ENCODE assay signal across 9 cellular contexts in genomic region chr14:91078095-91078737, GRCh38. TPM values are rescaled to one million over a fixed set of nuclear protein-coding genes. Genes with fewer than 3 reads are reported as not detected.
DNase-seq lines count a peak whose midpoint lies in the region; ATAC-seq lines count a peak whose summit lies in the region.
"Had no signal": no experiment of that assay in that cellular context is flagged by ENCODE, and none has a peak within 500 bp of the region (broad histone marks: within the 10 kb centered on the region; RNA-seq: fewer than 3 reads in every experiment).

No MANE protein-coding gene starts in this region.

- ATAC-seq in GM19455 (IDR thresholded peaks at IDR 0.05; ENCODE audit: unreplicated experiment) (peak; percentile 73), HG03378 (IDR thresholded peaks at IDR 0.05; ENCODE audit: unreplicated experiment) (peak; percentile 81), left ventricle myocardium superior (no peak), GM19328 (IDR thresholded peaks at IDR 0.05; ENCODE audit: unreplicated experiment) (no peak)

- intact Hi-C loops in posterior cingulate gyrus (cut with DNase I) (no loop called here), left ventricle myocardium superior (cut with micrococcal nuclease) (no loop called here)

- DNase-seq in activated effector memory CD4-positive, alpha-beta T cell treated with anti-CD3 and anti-CD28 coated beads, Interleukin-2, amount 50 U/mL, for 16 hours: peak; percentile 75
- peak; percentile 72 for DNase-seq in stimulated activated CD8-positive, alpha-beta memory T cell treated with anti-CD3 and anti-CD28 coated beads, Interleukin-4, amount 100 ng/mL, for 48 hours
- DNase-seq in posterior cingulate gyrus (no peak), left ventricle myocardium superior (no peak), UCSD-AML1 (lab: John Stamatoyannopoulos, UW; ENCODE audit: unreplicated experiment) (no peak)
- DNase-seq: NCI-H187 had no signal

RNA-seq across cellular contexts. Expression of gene RPS6KA5, which starts 17.8 kb away (rescaled TPM):
- 11.9 TPM for total RNA-seq in left ventricle myocardium superior

RNA-seq across cellular contexts. Expression of gene DGLUCY, which starts 35.7 kb away (rescaled TPM):
- 254 TPM for total RNA-seq in left ventricle myocardium superior

Comparison
In these comparisons a context has a peak if more than half of its experiments do, and no peak if none do; other contexts are left out.
1. ATAC-seq: peak in GM19455 (single experiment) and HG03378 (single experiment); none in left ventricle myocardium superior (single experiment) and GM19328 (single experiment).
2. DNase-seq: peak in activated effector memory CD4-positive, alpha-beta T cell treated with anti-CD3 and anti-CD28 coated beads, Interleukin-2, amount 50 U/mL, for 16 hours (single experiment) and stimulated activated CD8-positive, alpha-beta memory T cell treated with anti-CD3 and anti-CD28 coated beads, Interleukin-4, amount 100 ng/mL, for 48 hours (single experiment); none in posterior cingulate gyrus (0 of 10), left ventricle myocardium superior (single experiment) and UCSD-AML1 (single experiment).